15 cellular contexts compared by ENCODE assay signal in genomic region chr5:9437741-9438240, GRCh38.
A peak's percentile ranks its signal among the peaks of the same experiment; 100 is the strongest.
DNase-seq lines count a peak whose midpoint lies in the region; ATAC-seq and TF ChIP-seq lines count a peak whose summit lies in the region.
"Had no signal": no experiment of that assay in that cellular context is flagged by ENCODE, and none has a peak within 500 bp of the region (broad histone marks: within the 10 kb centered on the region; RNA-seq: fewer than 3 reads in every experiment).

No MANE protein-coding gene starts in this region.

- TF ChIP-seq CTCF in osteoblast (IDR thresholded peaks at IDR 0.05; ENCODE audit: extremely low read depth, low read depth, low read length) (no peak), H9 (conservative IDR thresholded peaks at IDR 0.05) (no peak)

- peak overlapping the region; percentile 47 for H2AFZ ChIP-seq in osteoblast (ENCODE audit: low read length)
- no peak overlapping the region for H2AFZ ChIP-seq in H9 (ENCODE audit: low read length)

- H2BK120ac ChIP-seq in H9 (ENCODE audit: low read depth, low read length, poor library complexity, severe bottlenecking) = no peak overlapping the region

- no peak overlapping the region for H3K14ac ChIP-seq in H9 (ENCODE audit: insufficient read depth, low read length)

- no peak overlapping the region for H2BK15ac ChIP-seq in H9 (ENCODE audit: low read depth, low read length)

- no peak overlapping the region for H4K91ac ChIP-seq in H9 (ENCODE audit: insufficient read length, low read depth, low read length)

- peak overlapping the region; percentile 9 for H3K4me2 ChIP-seq in osteoblast (ENCODE audit: insufficient read depth, low read length)
- no peak overlapping the region for H3K4me2 ChIP-seq in H9 (ENCODE audit: insufficient read depth, insufficient read length, low read length)

- no peak overlapping the region for H4K8ac ChIP-seq in H9 (replicated peaks; ENCODE audit: insufficient read length, low read depth, low read length)

- no peak overlapping the region for H2BK20ac ChIP-seq in H9 (ENCODE audit: low read depth, low read length, poor library complexity, severe bottlenecking)

- H4K20me1 ChIP-seq in osteoblast (ENCODE audit: insufficient read depth, low read length) (no peaks in the 10 kb centered on the region), H9 (ENCODE audit: control insufficient read depth, insufficient read depth, insufficient read length) (no peaks in the 10 kb centered on the region)

- H3K4me1 Mint-ChIP-seq in H9 = 0 out of 4 replicates have a peak, but pooled peaks cover 3% of the 10 kb centered on the region in 2 experiments
- H3K4me1 Mint-ChIP-seq: activated naive CD4-positive, alpha-beta T cell treated with anti-CD3 and anti-CD28 coated beads, Interleukin-2, amount 50 U/mL, for 24 hours had no signal

- H3K9me3 ChIP-seq in osteoblast (ENCODE audit: low read depth, low read length) (no peaks in the 10 kb centered on the region), H9 (ENCODE audit: control insufficient read depth, low read depth, low read length) (no peaks in the 10 kb centered on the region)

- H3K18ac ChIP-seq in H9 (ENCODE audit: insufficient read length, low read depth, low read length) = no peak overlapping the region

- H3K4ac ChIP-seq in H9 (ENCODE audit: low read depth, low read length) = no peak overlapping the region

- no peak overlapping the region for H3K9ac ChIP-seq in H9 (ENCODE audit: extremely low read depth, insufficient read length, low read length)

- H3K23ac ChIP-seq in H9 (ENCODE audit: insufficient read length, low read depth, low read length) = no peak overlapping the region

- no peaks in the 10 kb centered on the region for H3K23me2 ChIP-seq in H9 (ENCODE audit: insufficient read length, low read depth, low read length, poor library complexity, severe bottlenecking)

- no peaks in the 10 kb centered on the region for H3K79me1 ChIP-seq in H9 (ENCODE audit: insufficient read depth, low read depth, low read length, poor library complexity, severe bottlenecking)

- H3K27me3 Mint-ChIP-seq in H9 (ENCODE audit: low read depth) = no peaks in the 10 kb centered on the region
- H3K27me3 Mint-ChIP-seq: activated naive CD4-positive, alpha-beta T cell treated with anti-CD3 and anti-CD28 coated beads, Interleukin-2, amount 50 U/mL, for 24 hours; CD4-positive, alpha-beta T cell had no signal

- no peak for ATAC-seq in GM21360 (IDR thresholded peaks at IDR 0.05; ENCODE audit: unreplicated experiment)
- ATAC-seq in activated naive CD4-positive, alpha-beta T cell treated with anti-CD3 and anti-CD28 coated beads, Interleukin-2, amount 50 U/mL, for 72 hours = no peak

- no CpG with 5 or more reads among the region's 5 CpGs for WGBS in H9 (ENCODE audit: extremely low coverage, insufficient read length, low lambda C conversion rate)

- H3K56ac ChIP-seq in H9 (ENCODE audit: insufficient read length, low read depth, low read length) = no peak overlapping the region

- no peak overlapping the region for H3K4me3 ChIP-seq in osteoblast (ENCODE audit: insufficient read depth, low read length)

- H3K4me1 ChIP-seq in osteoblast (ENCODE audit: insufficient read depth, low read length) = peaks cover 34% of the 10 kb centered on the region
- no peaks in the 10 kb centered on the region for H3K4me1 ChIP-seq in H9 (ENCODE audit: insufficient read depth, low read length)

- H2BK5ac ChIP-seq in H9 (ENCODE audit: insufficient read length, low read length) = no peak overlapping the region

- no peaks in the 10 kb centered on the region for H3K27me3 ChIP-seq in osteoblast (ENCODE audit: insufficient read depth, low read length)
- H3K27me3 ChIP-seq in H9 (ENCODE audit: insufficient read depth, low read length) = no peaks in the 10 kb centered on the region

- H3K36me3 Mint-ChIP-seq in activated naive CD4-positive, alpha-beta T cell treated with anti-CD3 and anti-CD28 coated beads, Interleukin-2, amount 50 U/mL, for 72 hours = peaks cover 0 to 8% of the 10 kb centered on the region in 2 donors
- peaks cover 4 to 6% (median 4%) of the 10 kb centered on the region in 3 experiments; a peak in 5 of 7 replicates for H3K36me3 Mint-ChIP-seq in H9 (ENCODE audit: insufficient read depth in 1 of 3, low read depth in 3 of 3)
- H3K36me3 Mint-ChIP-seq: activated naive CD4-positive, alpha-beta T cell treated with anti-CD3 and anti-CD28 coated beads, Interleukin-2, amount 50 U/mL, for 24 hours had no signal

- no peak overlapping the region for H2BK12ac ChIP-seq in H9 (ENCODE audit: insufficient read length, low read depth, low read length)

- peaks cover 9% of the 10 kb centered on the region in 2 donors for H3K9me3 Mint-ChIP-seq in activated naive CD4-positive, alpha-beta T cell treated with anti-CD3 and anti-CD28 coated beads, Interleukin-2, amount 50 U/mL, for 72 hours
- H3K9me3 Mint-ChIP-seq in H9 = peaks cover 0 to 4% of the 10 kb centered on the region in 2 experiments; a peak in 3 of 5 replicates

- H3K79me2 ChIP-seq in osteoblast (ENCODE audit: insufficient read depth, low read length) (peaks cover 27% of the 10 kb centered on the region), H9 (ENCODE audit: insufficient read depth, low read length) (no peaks in the 10 kb centered on the region)

- H2AK5ac ChIP-seq in H9 (ENCODE audit: insufficient read length, low read length) = no peak overlapping the region

- H3T11ph ChIP-seq in H9 (ENCODE audit: low read length) = no peak overlapping the region

- DNase-seq in COLO829 (ENCODE audit: low spot score) (peak; percentile 11), LHCN-M2 (ENCODE audit: low read depth) (peak; percentile 94), dedifferentiated amniotic fluid mesenchymal stem cell (ENCODE audit: extremely low spot score) (peak; percentile 28), osteoblast (ENCODE audit: insufficient read length, low spot score, missing footprints) (peak; percentile 86), ureter (ENCODE audit: low spot score) (no peak), H9 (no peak)
- no peak for DNase-seq in activated naive CD4-positive, alpha-beta T cell treated with anti-CD3 and anti-CD28 coated beads, Interleukin-2, amount 50 U/mL, for 72 hours (ENCODE audit: low spot score in 2 of 2)
- DNase-seq: CD4-positive, alpha-beta T cell; cortex of kidney; H7; occipital lobe; stimulated activated naive CD4-positive, alpha-beta T cell; T-helper 9 cell had no signal

- H4K5ac ChIP-seq in H9 (ENCODE audit: insufficient read length, low read depth, low read length) = no peak overlapping the region

- no peak overlapping the region for H3K27ac Mint-ChIP-seq in activated naive CD4-positive, alpha-beta T cell treated with anti-CD3 and anti-CD28 coated beads, Interleukin-2, amount 50 U/mL, for 72 hours
- H3K27ac Mint-ChIP-seq in H9 = no peak overlapping the region
- H3K27ac Mint-ChIP-seq: activated naive CD4-positive, alpha-beta T cell treated with anti-CD3 and anti-CD28 coated beads, Interleukin-2, amount 50 U/mL, for 24 hours; CD4-positive, alpha-beta T cell had no signal

- no peak overlapping the region for H3K4me3 Mint-ChIP-seq in H9
- H3K4me3 Mint-ChIP-seq: activated naive CD4-positive, alpha-beta T cell treated with anti-CD3 and anti-CD28 coated beads, Interleukin-2, amount 50 U/mL, for 24 hours; CD4-positive, alpha-beta T cell had no signal

- H3K27ac ChIP-seq in osteoblast (ENCODE audit: low read depth, low read length) (peak overlapping the region; percentile 91), H9 (ENCODE audit: insufficient read length, low read depth, low read length) (no peak overlapping the region)

- H3K36me3 ChIP-seq in osteoblast (ENCODE audit: insufficient read depth, low read length) = peaks cover 5% of the 10 kb centered on the region

Comparison
In these comparisons a context has a peak if more than half of its experiments do, and no peak if none do; other contexts are left out.
1. DNase-seq: peak in COLO829 (single experiment), LHCN-M2 (single experiment), dedifferentiated amniotic fluid mesenchymal stem cell (single experiment) and osteoblast (single experiment); none in ureter (single experiment), activated naive CD4-positive, alpha-beta T cell treated with anti-CD3 and anti-CD28 coated beads, Interleukin-2, amount 50 U/mL, for 72 hours (0 of 2) and H9 (single experiment).